22 cellular contexts compared by ENCODE assay signal in the genomic region with DNA sequence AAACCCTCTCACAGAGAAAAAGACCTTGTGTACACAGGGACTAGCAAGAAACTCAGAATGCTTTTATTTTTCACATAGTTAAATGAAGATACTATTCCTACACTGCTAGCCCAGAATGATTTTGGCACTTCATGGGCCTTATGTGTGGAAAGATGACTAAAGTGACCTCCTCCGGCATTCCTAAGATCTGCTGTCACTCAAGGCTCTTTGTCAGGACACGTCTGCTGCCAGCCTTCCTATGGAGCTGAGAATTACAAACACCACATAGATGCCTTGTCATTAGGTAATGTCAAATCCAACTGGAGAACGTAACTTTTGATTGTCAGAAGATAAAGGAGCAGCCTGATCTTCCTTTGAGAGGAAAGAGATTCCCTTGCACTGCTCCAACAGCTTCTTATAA.
DNase-seq lines count a peak whose midpoint lies in the region; ATAC-seq, FAIRE-seq and TF ChIP-seq lines count a peak whose summit lies in the region.
"Had no signal": no experiment of that assay in that cellular context is flagged by ENCODE, and none has a peak within 500 bp of the region (broad histone marks: within the 10 kb centered on the region; RNA-seq: fewer than 3 reads in every experiment).

No MANE protein-coding gene starts in this region.

- H4K20me1 ChIP-seq in H1 (replicated peaks in 1 of 2; ENCODE audit: control insufficient read depth in 1 of 2, insufficient read depth in 2 of 2, low read length in 2 of 2) (peaks cover 0 to 1% of the 10 kb centered on the region in 2 experiments), neural cell (ENCODE audit: insufficient read depth) (no peaks in the 10 kb centered on the region)

- TF ChIP-seq CTCF in D721Med (IDR thresholded peaks at IDR 0.05; ENCODE audit: insufficient read depth, missing control alignments) (no peak), H1 (IDR thresholded peaks at IDR 0.05; ENCODE audit: control extremely low read depth in 1 of 3, insufficient read depth in 1 of 3, low read depth in 1 of 3, low read length in 3 of 3) (no peak), neural cell (IDR thresholded peaks at IDR 0.05; ENCODE audit: poor library complexity, severe bottlenecking) (no peak)

- H3K79me2 ChIP-seq in H1 (ENCODE audit: control insufficient read depth in 1 of 2, insufficient read depth in 2 of 2, low read length in 2 of 2) (no peaks in the 10 kb centered on the region), neural cell (replicated peaks; ENCODE audit: insufficient read depth, low read length) (peaks cover 3% of the 10 kb centered on the region)

- ATAC-seq in HG03045 (IDR thresholded peaks at IDR 0.05; ENCODE audit: unreplicated experiment), result no peak
- ATAC-seq: activated naive CD8-positive, alpha-beta T cell treated with anti-CD3 and anti-CD28 coated beads, Interleukin-2, amount 50 U/mL, for 24 hours; T-helper 17 cell had no signal

- FAIRE-seq in D721Med (lab: Jason Lieb, UNC), result peak; percentile 55
- no peak for FAIRE-seq in H1 (lab: Jason Lieb, UNC)
- FAIRE-seq: kidney had no signal

- no peaks in the 10 kb centered on the region for H3K27me3 ChIP-seq in H1 (replicated peaks in 1 of 4; ENCODE audit: control insufficient read depth in 3 of 4, extremely low read depth in 1 of 4, insufficient read depth in 3 of 4, low read length in 3 of 4)
- H3K27me3 ChIP-seq in neural cell (ENCODE audit: insufficient read depth, low read depth, low read length), result no peaks in the 10 kb centered on the region
- H3K27me3 ChIP-seq: right atrium auricular region, SJCRH30, vagina had no signal

- TF ChIP-seq RAD21 in H1 (IDR thresholded peaks at IDR 0.05 in 1 of 2, conservative IDR thresholded peaks at IDR 0.05 in 1 of 2; ENCODE audit: low read depth in 2 of 2, low read length in 2 of 2) (no peak), neural cell (conservative IDR thresholded peaks at IDR 0.05) (no peak)

- no peak overlapping the region for H3K18ac ChIP-seq in H1 (ENCODE audit: extremely low read depth, low read length)

- no peak overlapping the region for H4K5ac ChIP-seq in H1 (ENCODE audit: insufficient read length, low read depth, low read length)

- no peaks in the 10 kb centered on the region for H3K9me2 ChIP-seq in neural cell (ENCODE audit: insufficient read depth, low read length)

- H3K23ac ChIP-seq in H1 (ENCODE audit: insufficient read length), result no peak overlapping the region

- H3K4ac ChIP-seq in H1 (replicated peaks; ENCODE audit: insufficient read length, low read depth, low read length), result no peak overlapping the region

- H3K14ac ChIP-seq in H1 (ENCODE audit: insufficient read length), result no peak overlapping the region

- H4K8ac ChIP-seq in H1 (ENCODE audit: extremely low read depth, insufficient read depth, low read length), result no peak overlapping the region

- H3K9me3 ChIP-seq in H1 (ENCODE audit: insufficient read depth in 2 of 2, low read depth in 1 of 2, low read length in 1 of 2) (no peaks in the 10 kb centered on the region), neural cell (ENCODE audit: low read length) (no peaks in the 10 kb centered on the region)
- H3K9me3 ChIP-seq: right atrium auricular region, SJCRH30, vagina had no signal

- POLR2A ChIA-PET in H1 (lab: Charles Lee; ENCODE audit: partially characterized antibody), result no interaction called here

- no peaks in the 10 kb centered on the region for H3K23me2 ChIP-seq in H1 (ENCODE audit: low read depth, low read length)

- no peaks in the 10 kb centered on the region for H3F3A ChIP-seq in neural cell (ENCODE audit: insufficient read depth, low read length, poor library complexity, severe bottlenecking)

- no peaks in the 10 kb centered on the region; the same call in 1 of the 2 replicates for H3K79me1 ChIP-seq in H1 (ENCODE audit: low read depth, low read length)

- no peak overlapping the region for H3K4me2 ChIP-seq in H1 (ENCODE audit: insufficient read depth in 1 of 2, low read depth in 2 of 2, low read length in 2 of 2)
- no peak overlapping the region for H3K4me2 ChIP-seq in neural cell (ENCODE audit: low read length)

- H2AK5ac ChIP-seq in H1 (ENCODE audit: low read depth, low read length), result no peak overlapping the region

- H3K36me3 ChIP-seq in H1 (ENCODE audit: control insufficient read depth in 2 of 4, insufficient read depth in 4 of 4, low read length in 3 of 4) (no peaks in the 10 kb centered on the region), neural cell (ENCODE audit: insufficient read depth, low read length) (no peaks in the 10 kb centered on the region)
- H3K36me3 ChIP-seq: right atrium auricular region, SJCRH30, vagina had no signal

- no peak overlapping the region for H3K56ac ChIP-seq in H1 (replicated peaks; ENCODE audit: insufficient read length, low read depth, low read length)

- H3K9ac ChIP-seq in H1 (replicated peaks in 1 of 4; ENCODE audit: extremely low read depth in 1 of 4, low read depth in 3 of 4, low read length in 3 of 4) (no peak overlapping the region), neural cell (ENCODE audit: low read length) (no peak overlapping the region)

- no peak overlapping the region for H3K27ac ChIP-seq in H1 (ENCODE audit: low read depth, low read length)
- H3K27ac ChIP-seq in neural cell (ENCODE audit: low read length), result no peak overlapping the region
- H3K27ac ChIP-seq: right atrium auricular region, SJCRH30, vagina had no signal

- no peak overlapping the region for H2BK12ac ChIP-seq in H1 (ENCODE audit: low read depth, low read length)

- H3K4me1 ChIP-seq in H1 (replicated peaks in 1 of 4; ENCODE audit: control insufficient read depth in 3 of 4, insufficient read depth in 4 of 4, low read length in 3 of 4), result no peaks in the 10 kb centered on the region
- H3K4me1 ChIP-seq: right atrium auricular region, SJCRH30, vagina had no signal

- H2BK120ac ChIP-seq in H1 (replicated peaks; ENCODE audit: low read depth, low read length), result no peak overlapping the region

- no peak overlapping the region for H4K91ac ChIP-seq in H1 (replicated peaks; ENCODE audit: insufficient read length, low read length)

- TF ChIP-seq EP300 in H1 (IDR thresholded peaks at IDR 0.05; ENCODE audit: borderline replicate concordance in 1 of 2, low read depth in 2 of 2, low read length in 2 of 2) (no peak), neural cell (conservative IDR thresholded peaks at IDR 0.05; ENCODE audit: poor library complexity, severe bottlenecking) (no peak)

- H2BK15ac ChIP-seq in H1 (ENCODE audit: low read length), result no peak overlapping the region

- H2BK20ac ChIP-seq in H1 (ENCODE audit: low read length), result peak overlapping the region; percentile 7; the same call in 1 of the 2 replicates

- no peak overlapping the region for H2BK5ac ChIP-seq in H1 (ENCODE audit: low read depth, low read length)

- TF ChIP-seq POLR2A in H1 (IDR thresholded peaks at IDR 0.05; ENCODE audit: control extremely low read depth in 1 of 2, low read depth in 2 of 2, low read length in 2 of 2), result no peak

- DNase-seq in D721Med (ENCODE audit: insufficient read length, low spot score) (no peak), NCI-H226 (peak; percentile 12), H1 (ENCODE audit: low read depth in 1 of 2, low spot score in 2 of 2) (no peak), SK-N-DZ (ENCODE audit: low spot score) (no peak), NCI-H128 (lab: John Stamatoyannopoulos, UW; ENCODE audit: unreplicated experiment) (no peak)
- no peak for DNase-seq in stimulated activated CD4-positive, alpha-beta T cell treated with anti-CD3 and anti-CD28 coated beads, Interleukin-15, amount 100 ng/mL, for 24 hours
- DNase-seq: activated CD4-positive, alpha-beta T cell treated with anti-CD3 and anti-CD28 coated beads, Interleukin-2, amount 10 ng/mL, durations not matched to agents 24 days and 14 days; activated CD8-positive, alpha-beta memory T cell treated with anti-CD3 and anti-CD28 coated beads, Interleukin-2, amount 50 U/mL, for 4 hours; activated naive CD8-positive, alpha-beta T cell treated with anti-CD3 and anti-CD28 coated beads, Interleukin-2, amount 50 U/mL, for 24 hours; CD4-positive, alpha-beta T cell; GOT3; hypothalamus; kidney; NCI-H1436; NCI-H526 treated with DMSO at 0.1 percent for 48 hours; SJCRH30; stimulated activated CD8-positive, alpha-beta memory T cell treated with anti-CD3 and anti-CD28 coated beads, Interleukin-4, amount 100 ng/mL, for 48 hours; T-helper 17 cell had no signal

- 89% methylated on average over 3 of the region's 3 CpGs; no CpG with 5 or more reads in 1 of the 2 experiments for WGBS in H1 (ENCODE audit: extremely low coverage in 1 of 2, insufficient coverage in 1 of 2, insufficient read length in 1 of 2, insufficient replicate concordance in 2 of 2, low coverage in 1 of 2, low lambda C conversion rate in 2 of 2, missing lambda C conversion rate in 1 of 2), 2 experiments

- CTCF ChIA-PET in H1 (lab: Charles Lee; ENCODE audit: partially characterized antibody), result no interaction called here

- H2AFZ ChIP-seq in H1 (ENCODE audit: low read length), result no peak overlapping the region
- no peak overlapping the region for H2AFZ ChIP-seq in neural cell (ENCODE audit: low read depth, low read length)

- H3K4me3 ChIP-seq in H1 (ENCODE audit: extremely low read depth in 1 of 4, insufficient read depth in 2 of 4, low read depth in 3 of 4, low read length in 4 of 4) (no peak overlapping the region), neural cell (ENCODE audit: low read length) (peak overlapping the region; percentile 11)
- H3K4me3 ChIP-seq: right atrium auricular region, SJCRH30, vagina had no signal

TF ChIP-seq in H1, 55 proteins besides CTCF, POLR2A, EP300 and RAD21 (continues in another document):
- TF ChIP-seq, protein P1, sequence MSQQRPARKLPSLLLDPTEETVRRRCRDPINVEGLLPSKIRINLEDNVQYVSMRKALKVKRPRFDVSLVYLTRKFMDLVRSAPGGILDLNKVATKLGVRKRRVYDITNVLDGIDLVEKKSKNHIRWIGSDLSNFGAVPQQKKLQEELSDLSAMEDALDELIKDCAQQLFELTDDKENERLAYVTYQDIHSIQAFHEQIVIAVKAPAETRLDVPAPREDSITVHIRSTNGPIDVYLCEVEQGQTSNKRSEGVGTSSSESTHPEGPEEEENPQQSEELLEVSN (IDR thresholded peaks at IDR 0.05), result no peak
- TF ChIP-seq BRCA1 (IDR thresholded peaks at IDR 0.05; ENCODE audit: low read depth, low read length) (no peak), TEAD4 (IDR thresholded peaks at IDR 0.05; ENCODE audit: low read depth, low read length) (no peak), EGR1 (IDR thresholded peaks at IDR 0.05; ENCODE audit: borderline replicate concordance, low read depth, low read length) (no peak)

TF ChIP-seq in neural cell, 6 proteins besides CTCF, POLR2A, EP300 and RAD21 (continues in another document):
- TF ChIP-seq POLR2AphosphoS5 (IDR thresholded peaks at IDR 0.05) (no peak), EZH2 (IDR thresholded peaks at IDR 0.05; ENCODE audit: borderline replicate concordance, insufficient read depth, low read length, poor library complexity, severe bottlenecking) (no peak)
